In genomic region chr12:82691513-82691912, GRCh38 we compare ENCODE assay signal across 21 cellular contexts. TPM values are rescaled to one million over a fixed set of nuclear protein-coding genes. Genes with fewer than 3 reads are reported as not detected.
A peak's percentile ranks its signal among the peaks of the same experiment; 100 is the strongest.
DNase-seq lines count a peak whose midpoint lies in the region; ATAC-seq, FAIRE-seq and TF ChIP-seq lines count a peak whose summit lies in the region.
"Had no signal": no experiment of that assay in that cellular context is flagged by ENCODE, and none has a peak within 500 bp of the region (broad histone marks: within the 10 kb centered on the region; RNA-seq: fewer than 3 reads in every experiment).

No MANE protein-coding gene starts in this region.

- WGBS in mesendoderm (ENCODE audit: extremely low coverage, insufficient coverage, low lambda C conversion rate), result no CpG with 5 or more reads among the region's 1 CpG
- 89 to 96% (median 90%) methylated on average over 1 of the region's 1 CpG for WGBS in heart left ventricle, 4 donors
- 92 to 94% (median 92%) methylated on average over 1 of the region's 1 CpG for WGBS in adrenal gland, 4 donors

- H4K8ac ChIP-seq in mesendoderm (ENCODE audit: low read depth, low read length), result no peak overlapping the region

- no peak for TF ChIP-seq POLR2A in heart left ventricle (IDR thresholded peaks at IDR 0.05)
- TF ChIP-seq POLR2A in adrenal gland (IDR thresholded peaks at IDR 0.05), result no peak

- no peak overlapping the region for H2BK5ac ChIP-seq in mesendoderm (ENCODE audit: low read length)

- H3K9ac ChIP-seq in mesendoderm (ENCODE audit: low read length), result no peak overlapping the region

- intact Hi-C loops in heart left ventricle (cut with DNase I), result no loop called here
- intact Hi-C loops in adrenal gland (cut with DNase I), result no loop called here

- no peak for TF ChIP-seq CTCF in brain (conservative IDR thresholded peaks at IDR 0.05)
- no peak for TF ChIP-seq CTCF in heart left ventricle (IDR thresholded peaks at IDR 0.05)
- TF ChIP-seq CTCF in adrenal gland (IDR thresholded peaks at IDR 0.05), result no peak

- H3K4ac ChIP-seq in mesendoderm (ENCODE audit: low read depth, low read length), result no peak overlapping the region

- peaks cover 42% of the 10 kb centered on the region for H3K36me3 Mint-ChIP-seq in brain

- peaks cover 2% of the 10 kb centered on the region for H3K79me1 ChIP-seq in mesendoderm (ENCODE audit: low read length)

- H3K23ac ChIP-seq in mesendoderm (ENCODE audit: low read length), result no peak overlapping the region

- H4K5ac ChIP-seq in mesendoderm (ENCODE audit: low read length), result no peak overlapping the region

- H3K4me1 ChIP-seq in mesendoderm (ENCODE audit: control insufficient read depth, low read depth, low read length) (peaks cover 7% of the 10 kb centered on the region), heart left ventricle (peaks cover 0 to 13% (median 3%) of the 10 kb centered on the region in 12 donors), adrenal gland (replicated peaks in 1 of 2) (peaks cover 0 to 10% of the 10 kb centered on the region in 2 donors)
- H3K4me1 ChIP-seq: BE2C, Caco-2 had no signal

- no peak overlapping the region for H3K56ac ChIP-seq in mesendoderm (ENCODE audit: low read length)

- H3K36me3 ChIP-seq in mesendoderm (ENCODE audit: control insufficient read depth, insufficient read depth, low read length) (no peaks in the 10 kb centered on the region), heart left ventricle (no peaks in the 10 kb centered on the region), adrenal gland (replicated peaks in 1 of 2) (no peaks in the 10 kb centered on the region)
- H3K36me3 ChIP-seq: BE2C had no signal

- peak overlapping the region in 3 of 5 experiments; percentile 62 to 80 (median 63) for H3K4me3 Mint-ChIP-seq in brain
- H3K4me3 Mint-ChIP-seq: CD4-positive, CD25-positive, alpha-beta regulatory T cell; HFFc6 had no signal

- no peak overlapping the region for H3K4me2 ChIP-seq in mesendoderm (ENCODE audit: low read length)

- FAIRE-seq in frontal cortex (lab: Jason Lieb, UNC), result peak; percentile 31
- FAIRE-seq: A204.1, D721Med, HTR-8/SVneo had no signal

- H2BK15ac ChIP-seq in mesendoderm (replicated peaks; ENCODE audit: low read depth), result no peak overlapping the region

- H3K9me3 ChIP-seq in heart left ventricle (no peaks in the 10 kb centered on the region), adrenal gland (replicated peaks in 1 of 3) (no peaks in the 10 kb centered on the region)
- H3K9me3 ChIP-seq: BE2C, Caco-2 had no signal

- H3K9me3 Mint-ChIP-seq in brain, result no peaks in the 10 kb centered on the region
- H3K9me3 Mint-ChIP-seq: CD4-positive, CD25-positive, alpha-beta regulatory T cell; HFFc6 had no signal

- no peak overlapping the region for H3K27ac ChIP-seq in mesendoderm (ENCODE audit: low read depth, low read length)
- no peak overlapping the region for H3K27ac ChIP-seq in heart left ventricle
- no peak overlapping the region for H3K27ac ChIP-seq in adrenal gland

- DNase-seq in frontal cortex (ENCODE audit: low spot score in 2 of 2), result no peak
- DNase-seq in mesendoderm, result peak; percentile 42
- DNase-seq in NCI-H1436 (lab: John Stamatoyannopoulos, UW), result no peak
- no peak for DNase-seq in heart left ventricle
- DNase-seq in adrenal gland, result no peak
- DNase-seq: ACHN; BE2C; C1 segment of cervical spinal cord; Caco-2; CD4-positive, CD25-positive, alpha-beta regulatory T cell; GDM1; GOT3; H7; HFFc6; IMR-90 had no signal

- H3K18ac ChIP-seq in mesendoderm (ENCODE audit: low read length), result no peak overlapping the region

- H3K79me2 ChIP-seq in mesendoderm (ENCODE audit: control insufficient read depth, insufficient read depth, low read length), result peaks cover 2% of the 10 kb centered on the region

- peaks cover 12% of the 10 kb centered on the region for H3K27me3 Mint-ChIP-seq in brain
- H3K27me3 Mint-ChIP-seq: CD4-positive, CD25-positive, alpha-beta regulatory T cell had no signal

- no peak overlapping the region for H2BK120ac ChIP-seq in mesendoderm (ENCODE audit: low read depth, low read length)

- peak overlapping the region in 1 of 5 experiments; percentile 12 for H3K27ac Mint-ChIP-seq in brain
- H3K27ac Mint-ChIP-seq: CD4-positive, CD25-positive, alpha-beta regulatory T cell; HFFc6 had no signal

- peaks cover 75% of the 10 kb centered on the region for H3K4me1 Mint-ChIP-seq in brain

- H3K27me3 ChIP-seq in mesendoderm (ENCODE audit: insufficient read depth, low read length, poor library complexity), result no peaks in the 10 kb centered on the region
- H3K27me3 ChIP-seq in heart left ventricle, result no peaks in the 10 kb centered on the region
- H3K27me3 ChIP-seq in adrenal gland, result no peaks in the 10 kb centered on the region
- H3K27me3 ChIP-seq: BE2C had no signal

- H2AK5ac ChIP-seq in mesendoderm (ENCODE audit: low read length), result no peak overlapping the region

- H3K4me3 ChIP-seq in mesendoderm (ENCODE audit: low read length) (no peak overlapping the region), heart left ventricle (no peak overlapping the region), adrenal gland (no peak overlapping the region)

- ATAC-seq in heart left ventricle (no peak), HG03565 (IDR thresholded peaks at IDR 0.05; ENCODE audit: unreplicated experiment) (no peak)
- ATAC-seq: HCT116 had no signal

RNA-seq across cellular contexts. Expression of gene TMTC2, which starts 4.8 kb away (rescaled TPM):
- polyA plus RNA-seq in brain (ENCODE audit: insufficient read depth, low read depth, low replicate concordance) (11.4 TPM), heart left ventricle (1 to 10 TPM; 1.1 to 2.5 TPM), adrenal gland (1 to 10 TPM; 1.6 to 2.5 (median 1.8) TPM)
- total RNA-seq in frontal cortex (15.9 TPM), heart left ventricle (1 to 10 TPM; 2.6 to 5.7 (median 3.4) TPM), adrenal gland (1 to 10 TPM; 1.9 to 4.4 (median 3.0) TPM)
- 5.0 TPM for polyA plus RNA-seq in mesendoderm (2013, experiment 1 of 2)
- 4.7 TPM for polyA plus RNA-seq in mesendoderm (2013, experiment 2 of 2)
